Comparison of ENCODE assay signal across 8 cellular contexts in genomic region chr11:79439893-79440450, GRCh38. TPM values are rescaled to one million over a fixed set of nuclear protein-coding genes. Genes with fewer than 3 reads are reported as not detected.
DNase-seq lines count a peak whose midpoint lies in the region; ATAC-seq, FAIRE-seq and TF ChIP-seq lines count a peak whose summit lies in the region.

No MANE protein-coding gene starts in this region.

- no peak overlapping the region for H2AFZ ChIP-seq in K562 (ENCODE audit: low read depth, low read length)

- TF ChIP-seq RAD21 in K562 (CRISPR knock-in tag; conservative IDR thresholded peaks at IDR 0.05 in 1 of 2, IDR thresholded peaks at IDR 0.05 in 1 of 2) = no peak

- no peak overlapping the region for H3K4me2 ChIP-seq in K562 (ENCODE audit: insufficient read depth, low read length)

- FAIRE-seq in K562 (lab: Jason Lieb, UNC) = no peak

- no peaks in the 10 kb centered on the region for H3K79me2 ChIP-seq in K562 (ENCODE audit: control insufficient read depth, insufficient read depth, low read length)

- H3K9me3 ChIP-seq in K562 (replicated peaks; ENCODE audit: control insufficient read depth, insufficient read depth, low read depth, low read length) (no peaks in the 10 kb centered on the region), Caco-2 (peaks cover 5% of the 10 kb centered on the region; the same call in 1 of the 2 replicates)

- H3K27me3 Mint-ChIP-seq in Caco-2 (ENCODE audit: insufficient read depth, unreplicated experiment) = peaks cover 23% of the 10 kb centered on the region

- no peaks in the 10 kb centered on the region for H3K4me1 Mint-ChIP-seq in Caco-2 (ENCODE audit: low read depth, unreplicated experiment)

- TF ChIP-seq CTCF in K562 (IDR thresholded peaks at IDR 0.05 in 2 of 3, conservative IDR thresholded peaks at IDR 0.05 in 1 of 3; ENCODE audit: insufficient read depth in 2 of 3, low read depth in 1 of 3, low read length in 3 of 3) = no peak
- no peak for TF ChIP-seq CTCF in Caco-2 (IDR thresholded peaks at IDR 0.05; ENCODE audit: insufficient read depth in 1 of 2, low read depth in 1 of 2, low read length in 1 of 2, severe bottlenecking in 1 of 2, unreplicated experiment in 1 of 2)

- no peak overlapping the region for H3K27ac ChIP-seq in K562 (ENCODE audit: extremely low read depth, low read depth, low read length)
- H3K27ac ChIP-seq in substantia nigra (ENCODE audit: low read depth, low read length, poor library complexity, severe bottlenecking) = peak overlapping the region; percentile 68

- intact Hi-C loops in K562 (cut with micrococcal nuclease) = no loop called here
- intact Hi-C loops in Caco-2 (cut with micrococcal nuclease; ENCODE audit: unreplicated experiment) = no loop called here

- WGBS in K562 (ENCODE audit: insufficient coverage, low coverage, missing lambda C conversion rate) = 4% methylated on average over 25 of the region's 54 CpGs

- H4K20me1 ChIP-seq in K562 (replicated peaks; ENCODE audit: control insufficient read depth, insufficient read depth, low read length) = no peaks in the 10 kb centered on the region; the same call in 1 of the 2 replicates

- ATAC-seq in K562 = 0 out of 3 replicates have a peak, but pooled peaks have one; percentile 23
- ATAC-seq in HG03196 (IDR thresholded peaks at IDR 0.05; ENCODE audit: unreplicated experiment) = no peak
- ATAC-seq in activated CD4-positive, CD25-positive, alpha-beta regulatory T cell treated with anti-CD3 and anti-CD28 coated beads, Interleukin-2, amount 50 U/mL, for 24 hours = no peak

- CTCF ChIA-PET in K562 (lab: Yijun Ruan, JAX; ENCODE audit: low intra/inter-chr PET ratio) (no interaction called here), Caco-2 (lab: Charles Lee) (interaction anchor here (0.7 kb wide), 1 partner anchor 448 kb away, joined by 5 read pairs; no protein-coding TSS in a partner anchor)

- H3K36me3 ChIP-seq in K562 (ENCODE audit: control insufficient read depth, insufficient read depth, low read length) (no peaks in the 10 kb centered on the region), Caco-2 (ENCODE audit: control insufficient read depth, insufficient read depth, low read length) (no peaks in the 10 kb centered on the region)

- peaks cover 4 to 49% of the 10 kb centered on the region in 2 experiments; a peak in 3 of 5 replicates for H3K27me3 ChIP-seq in K562 (ENCODE audit: control insufficient read depth in 2 of 2, insufficient read depth in 2 of 2, low read length in 2 of 2)
- no peaks in the 10 kb centered on the region for H3K27me3 ChIP-seq in Caco-2 (replicated peaks; ENCODE audit: control insufficient read depth, insufficient read depth, low read length)

- H3K36me3 Mint-ChIP-seq in Caco-2 (ENCODE audit: insufficient read depth, unreplicated experiment) = no peaks in the 10 kb centered on the region

- no peak overlapping the region for H3K9ac ChIP-seq in K562 (ENCODE audit: insufficient read depth in 1 of 2, low read depth in 2 of 2, low read length in 2 of 2)

- no peak for TF ChIP-seq EP300 in K562 (IDR thresholded peaks at IDR 0.05; ENCODE audit: low read length)

- H3K4me1 ChIP-seq in K562 (replicated peaks in 1 of 2; ENCODE audit: control insufficient read depth in 2 of 2, insufficient read depth in 2 of 2, low read length in 2 of 2) (peaks cover 0 to 12% of the 10 kb centered on the region in 2 experiments; a peak in 2 of 5 replicates), Caco-2 (no peaks in the 10 kb centered on the region)

- no peak overlapping the region for H3K4me3 Mint-ChIP-seq in Caco-2 (ENCODE audit: unreplicated experiment)

- DNase-seq in NCI-H510A treated with DMSO at 0.1 percent for 48 hours (lab: John Stamatoyannopoulos, UW) (peak; percentile 55), NCI-H510A (lab: John Stamatoyannopoulos, UW) (no peak), K562 (ENCODE audit: extremely low read depth in 1 of 4, low spot score in 3 of 4) (no peak), iris pigment epithelial cell (ENCODE audit: low read depth) (peak; percentile 29), substantia nigra (lab: John Stamatoyannopoulos, UW) (peak in 19 of 49 donors; percentile 16 to 63 (median 38)), Caco-2 (no peak)

- in situ Hi-C loops in K562 (cut with MboI) = no loop called here

- no peak overlapping the region for H3K27ac Mint-ChIP-seq in Caco-2 (ENCODE audit: unreplicated experiment)

- H3K9me1 ChIP-seq in K562 (ENCODE audit: control insufficient read depth, insufficient read depth, low read length) = no peaks in the 10 kb centered on the region

- no peak overlapping the region for H3K4me3 ChIP-seq in K562
- H3K4me3 ChIP-seq in Caco-2 (ENCODE audit: low read depth, low read length) = no peak overlapping the region

- POLR2A ChIA-PET in K562 (lab: Yijun Ruan, JAX) (no interaction called here), Caco-2 (lab: Charles Lee) (no interaction called here)

- no peak for TF ChIP-seq POLR2A in K562 (conservative IDR thresholded peaks at IDR 0.05)

- H3K9me3 Mint-ChIP-seq in Caco-2 (ENCODE audit: unreplicated experiment) = peaks cover 11% of the 10 kb centered on the region

- BruUV-seq in K562 (replicated peaks; lab: Mats Ljungman, UMichigan) (no TSS peak), Caco-2 (replicated peaks; lab: Mats Ljungman, UMichigan) (no TSS peak)

TF ChIP-seq in K562, 482 proteins besides CTCF, POLR2A, EP300 and RAD21:
- TF ChIP-seq NR3C1 (CRISPR knock-in tag; IDR thresholded peaks at IDR 0.05) (no peak), PPARD (CRISPR knock-in tag; IDR thresholded peaks at IDR 0.05) (no peak), PHF21A (IDR thresholded peaks at IDR 0.05; ENCODE audit: borderline replicate concordance, low read depth) (no peak), SAFB2 (IDR thresholded peaks at IDR 0.05; ENCODE audit: borderline replicate concordance, low read depth, low read length, severe bottlenecking) (no peak), ZNF24 (IDR thresholded peaks at IDR 0.05) (no peak), MECOM (CRISPR knock-in tag; IDR thresholded peaks at IDR 0.05) (no peak), LARP7 (IDR thresholded peaks at IDR 0.05) (no peak), ZNF253 (CRISPR knock-in tag; conservative IDR thresholded peaks at IDR 0.05) (no peak)

RNA-seq across cellular contexts. Expression of gene TENM4, which starts 0.9 kb away (rescaled TPM):
- not detected in 2 replicates for total RNA-seq in K562 (2011; cell fraction: chromatin; rRNA removed; ENCODE audit: low replicate concordance)
- total RNA-seq in K562 (2011; cell fraction: nucleolus; rRNA removed) = not detected in 2 replicates
- not detected in 2 replicates for total RNA-seq in K562 (2011; cell fraction: nucleoplasm; rRNA removed)
- not detected in 2 replicates for total RNA-seq in K562 (2014; rRNA removed)
- total RNA-seq in K562 (2014; rRNA removed; fragmentation: Illumina TruSeq; extraction: Trizol) = not detected in 2 replicates
- total RNA-seq in K562 (2015; rRNA removed; fragmentation: Illumina TruSeq; extraction: Trizol) = not detected in 2 replicates
- total RNA-seq in K562 (2021) = 0.16 and 0.92 TPM in 2 replicates
- not detected in 2 replicates for polyA plus RNA-seq in K562 (2011; rRNA removed)
- not detected in 2 replicates for polyA plus RNA-seq in K562 (2011; cell fraction: cytosol; rRNA removed)
- polyA plus RNA-seq in K562 (2011; cell fraction: nucleus; rRNA removed) = not detected in 2 replicates
- 0.08 TPM in 1 of 2 replicates, not detected in the other for polyA plus RNA-seq in K562 (2012)
- not detected in 2 replicates for polyA plus RNA-seq in K562 (2014; fragmentation: Illumina TruSeq; extraction: Trizol)
- polyA plus RNA-seq in K562 (2014; fragmentation: Nextera tagmentation; extraction: Ambion mirVana) = not detected
- polyA plus RNA-seq in K562 (2014; rRNA removed) = not detected in 2 replicates
- not detected in 2 replicates for polyA minus RNA-seq in K562 (2011; rRNA and poly(A)+ RNA removed)
- polyA minus RNA-seq in K562 (2011; cell fraction: cytosol; rRNA and poly(A)+ RNA removed) = not detected in 2 replicates
- polyA minus RNA-seq in K562 (2011; cell fraction: nucleus; rRNA and poly(A)+ RNA removed) = not detected in 2 replicates
- total RNA-seq in Caco-2 (2022) = 1.1 and 2.0 TPM in 2 replicates

Comparison
In these comparisons a context has a peak if more than half of its experiments do, and no peak if none do; other contexts are left out.
1. DNase-seq: peak in NCI-H510A treated with DMSO at 0.1 percent for 48 hours (single experiment) and iris pigment epithelial cell (single experiment); none in NCI-H510A (single experiment), K562 (0 of 4) and Caco-2 (0 of 2).